Comparison of ENCODE assay signal across 8 cellular contexts in genomic region chr5:150700298-150700599, GRCh38. TPM values are rescaled to one million over a fixed set of nuclear protein-coding genes. Genes with fewer than 3 reads are reported as not detected.
DNase-seq lines count a peak whose midpoint lies in the region; ATAC-seq, FAIRE-seq and TF ChIP-seq lines count a peak whose summit lies in the region.

No MANE protein-coding gene starts in this region.

- H3K27ac Mint-ChIP-seq in astrocyte (ENCODE audit: unreplicated experiment): no peak overlapping the region
- H3K27ac Mint-ChIP-seq in progenitor cell of endocrine pancreas: no peak overlapping the region

- H3K27me3 Mint-ChIP-seq in astrocyte (ENCODE audit: low read depth, unreplicated experiment) (no peaks in the 10 kb centered on the region), progenitor cell of endocrine pancreas (no peaks in the 10 kb centered on the region)

- H3K27ac ChIP-seq in BLaER1 (peak overlapping the region; percentile 98), astrocyte (ENCODE audit: low read depth, low read length) (peak overlapping the region; percentile 90), mesodermal cell (ENCODE audit: low read depth, low read length, severe bottlenecking) (peak overlapping the region; percentile 90)

- no peaks in the 10 kb centered on the region for H3K9me3 ChIP-seq in BLaER1
- no peaks in the 10 kb centered on the region for H3K9me3 ChIP-seq in astrocyte (ENCODE audit: insufficient read depth, low read depth, low read length)
- no peaks in the 10 kb centered on the region for H3K9me3 ChIP-seq in mesodermal cell (ENCODE audit: control insufficient read depth, low read length)

- H3K4me1 ChIP-seq in BLaER1 (peaks cover 21% of the 10 kb centered on the region), astrocyte (ENCODE audit: insufficient read depth, low read length) (peaks cover 9% of the 10 kb centered on the region), mesodermal cell (ENCODE audit: control insufficient read depth, insufficient read depth, low read length, poor library complexity, severe bottlenecking) (no peaks in the 10 kb centered on the region)

- TF ChIP-seq CTCF in astrocyte (IDR thresholded peaks at IDR 0.05; ENCODE audit: insufficient read depth, low read depth, low read length) (no peak), progenitor cell of endocrine pancreas (IDR thresholded peaks at IDR 0.05; ENCODE audit: unreplicated experiment) (no peak)

- peak overlapping the region; percentile 98 for H3K9ac ChIP-seq in BLaER1
- H3K9ac ChIP-seq in astrocyte (ENCODE audit: low read length): peak overlapping the region; percentile 98

- FAIRE-seq in astrocyte (lab: Jason Lieb, UNC): no peak

- H3K27me3 ChIP-seq in BLaER1 (no peaks in the 10 kb centered on the region), astrocyte (ENCODE audit: insufficient read depth, low read length) (no peaks in the 10 kb centered on the region)

- H3K4me3 Mint-ChIP-seq in astrocyte (ENCODE audit: unreplicated experiment): no peak overlapping the region
- no peak overlapping the region for H3K4me3 Mint-ChIP-seq in progenitor cell of endocrine pancreas (ENCODE audit: low read depth)

- ATAC-seq in HG02759 (IDR thresholded peaks at IDR 0.05; ENCODE audit: unreplicated experiment) (peak; percentile 4), HG03342 (IDR thresholded peaks at IDR 0.05; ENCODE audit: unreplicated experiment) (no peak)

- peak overlapping the region; percentile 98 for H3K4me2 ChIP-seq in BLaER1
- H3K4me2 ChIP-seq in astrocyte (ENCODE audit: low read length): peak overlapping the region; percentile 82

- H3K36me3 Mint-ChIP-seq in astrocyte (ENCODE audit: low read depth, unreplicated experiment) (peaks cover 7% of the 10 kb centered on the region), progenitor cell of endocrine pancreas (ENCODE audit: insufficient read depth) (peaks cover 12% of the 10 kb centered on the region)

- H3K36me3 ChIP-seq in BLaER1 (peaks cover 38% of the 10 kb centered on the region), astrocyte (ENCODE audit: insufficient read depth, low read length) (peaks cover 29% of the 10 kb centered on the region), mesodermal cell (ENCODE audit: control insufficient read depth, insufficient read depth, low read length) (peaks cover 38% of the 10 kb centered on the region)

- no peak overlapping the region for H2AFZ ChIP-seq in astrocyte (ENCODE audit: low read depth, low read length)

- H3K79me2 ChIP-seq in astrocyte (ENCODE audit: insufficient read depth, low read length): peaks cover 33% of the 10 kb centered on the region

- H3K4me1 Mint-ChIP-seq in astrocyte (ENCODE audit: low read depth, unreplicated experiment) (peaks cover 12% of the 10 kb centered on the region), progenitor cell of endocrine pancreas (ENCODE audit: low read depth) (no peaks in the 10 kb centered on the region)

- H4K20me1 ChIP-seq in BLaER1: peaks cover 19% of the 10 kb centered on the region
- H4K20me1 ChIP-seq in astrocyte (ENCODE audit: insufficient read depth, low read length): peaks cover 16% of the 10 kb centered on the region

- 2 to 8% methylated on average over 7 to 12 of the region's 12 CpGs for WGBS in mesodermal cell (ENCODE audit: insufficient coverage in 2 of 2), 2 experiments

- H3K4me3 ChIP-seq in BLaER1 (peak overlapping the region; percentile 98), astrocyte (ENCODE audit: insufficient read depth, low read depth, low read length) (peak overlapping the region; percentile 96), mesodermal cell (ENCODE audit: extremely low read depth, insufficient read depth, low read length, poor library complexity, severe bottlenecking) (peak overlapping the region; percentile 95)

- H3K9me3 Mint-ChIP-seq in astrocyte (ENCODE audit: unreplicated experiment): no peaks in the 10 kb centered on the region
- H3K9me3 Mint-ChIP-seq in progenitor cell of endocrine pancreas (ENCODE audit: low read depth): no peaks in the 10 kb centered on the region

- DNase-seq in astrocyte (ENCODE audit: low read depth) (peak; percentile 20), progenitor cell of endocrine pancreas (ENCODE audit: low spot score, unreplicated experiment) (no peak), retina (no peak)
- DNase-seq in effector CD4-positive, alpha-beta T cell: no peak

RNA-seq across cellular contexts. Expression of gene RBM22, which starts 0.6 kb away (rescaled TPM):
- total RNA-seq in astrocyte: 42.0 and 47.4 TPM in 2 replicates
- polyA plus RNA-seq in mesodermal cell (2013, experiment 1 of 2): 57.0 TPM
- polyA plus RNA-seq in mesodermal cell (2013, experiment 2 of 2): 55.9 TPM
- 58.1 and 59.1 TPM in 2 replicates for total RNA-seq in progenitor cell of endocrine pancreas

RNA-seq across cellular contexts. Expression of gene MYOZ3, which starts 39.2 kb away (rescaled TPM):
- total RNA-seq in astrocyte (5.5 and 9.4 TPM in 2 replicates), progenitor cell of endocrine pancreas (2.9 and 3.1 TPM in 2 replicates)
- polyA plus RNA-seq in mesodermal cell (2013, experiment 1 of 2): 11.8 TPM
- polyA plus RNA-seq in mesodermal cell (2013, experiment 2 of 2): 10.2 TPM

RNA-seq across cellular contexts. Expression of gene DCTN4, which starts 58.6 kb away (rescaled TPM):
- total RNA-seq in astrocyte (53.8 and 57.0 TPM in 2 replicates), progenitor cell of endocrine pancreas (68.6 and 73.3 TPM in 2 replicates)
- polyA plus RNA-seq in mesodermal cell (2013, experiment 1 of 2): 37.1 TPM
- 39.3 TPM for polyA plus RNA-seq in mesodermal cell (2013, experiment 2 of 2)

RNA-seq across cellular contexts. Expression of gene SYNPO, which starts 59.8 kb away (rescaled TPM):
- total RNA-seq in astrocyte: 40.2 and 68.9 TPM in 2 replicates
- 21.2 TPM for polyA plus RNA-seq in mesodermal cell (2013, experiment 1 of 2)
- polyA plus RNA-seq in mesodermal cell (2013, experiment 2 of 2): 23.4 TPM
- total RNA-seq in progenitor cell of endocrine pancreas: 1.4 and 1.5 TPM in 2 replicates
